In genomic region chr7:37571806-37572205, GRCh38 we compare ENCODE assay signal across 21 cellular contexts.
A peak's percentile ranks its signal among the peaks of the same experiment; 100 is the strongest.
DNase-seq lines count a peak whose midpoint lies in the region; ATAC-seq and TF ChIP-seq lines count a peak whose summit lies in the region.
"Had no signal": no experiment of that assay in that cellular context is flagged by ENCODE, and none has a peak within 500 bp of the region (broad histone marks: within the 10 kb centered on the region; RNA-seq: fewer than 3 reads in every experiment).

No MANE protein-coding gene starts in this region.

- peaks cover 21% of the 10 kb centered on the region for H3K27me3 Mint-ChIP-seq in activated T-cell treated with anti-CD3 and anti-CD28 coated beads, Interleukin-2, amount 50 U/mL, for 72 hours (ENCODE audit: low read depth)
- peaks cover 28% of the 10 kb centered on the region for H3K27me3 Mint-ChIP-seq in activated T-cell treated with anti-CD3 and anti-CD28 coated beads, Interleukin-2, amount 50 U/mL, for 4 hours (ENCODE audit: low read depth)
- H3K27me3 Mint-ChIP-seq in naive thymus-derived CD4-positive, alpha-beta T cell, result peaks cover 12 to 42% (median 33%) of the 10 kb centered on the region in 5 donors

- TF ChIP-seq CTCF in esophagus muscularis mucosa (IDR thresholded peaks at IDR 0.05), result no peak

- no peaks in the 10 kb centered on the region for H3K4me1 Mint-ChIP-seq in activated T-cell treated with anti-CD3 and anti-CD28 coated beads, Interleukin-2, amount 50 U/mL, for 72 hours (ENCODE audit: low read depth)
- H3K4me1 Mint-ChIP-seq in activated T-cell treated with anti-CD3 and anti-CD28 coated beads, Interleukin-2, amount 50 U/mL, for 4 hours (ENCODE audit: low read depth), result no peaks in the 10 kb centered on the region
- no peaks in the 10 kb centered on the region for H3K4me1 Mint-ChIP-seq in naive thymus-derived CD4-positive, alpha-beta T cell

- no peak for ATAC-seq in activated T-cell treated with anti-CD3 and anti-CD28 coated beads, Interleukin-2, amount 50 U/mL, for 72 hours (replicated peaks in 1 of 2)
- no peak for ATAC-seq in activated T-cell treated with anti-CD3 and anti-CD28 coated beads, Interleukin-2, amount 50 U/mL, for 4 hours
- no peak for ATAC-seq in naive thymus-derived CD4-positive, alpha-beta T cell
- ATAC-seq in HG03108 (IDR thresholded peaks at IDR 0.05; ENCODE audit: unreplicated experiment), result no peak
- ATAC-seq: A549, HCT116, K562 had no signal

- H3K4me3 ChIP-seq in esophagus muscularis mucosa, result no peak overlapping the region
- H3K4me3 ChIP-seq in naive thymus-derived CD4-positive, alpha-beta T cell (ENCODE audit: low read length), result no peak overlapping the region
- H3K4me3 ChIP-seq: A549, K562 had no signal

- no peaks in the 10 kb centered on the region for H3K9me3 Mint-ChIP-seq in activated T-cell treated with anti-CD3 and anti-CD28 coated beads, Interleukin-2, amount 50 U/mL, for 72 hours
- no peaks in the 10 kb centered on the region for H3K9me3 Mint-ChIP-seq in activated T-cell treated with anti-CD3 and anti-CD28 coated beads, Interleukin-2, amount 50 U/mL, for 4 hours
- peaks cover 0 to 2% (median 0%) of the 10 kb centered on the region in 11 donors for H3K9me3 Mint-ChIP-seq in naive thymus-derived CD4-positive, alpha-beta T cell
- H3K9me3 Mint-ChIP-seq: CD4-positive, alpha-beta T cell had no signal

- H3K9me3 ChIP-seq in esophagus muscularis mucosa, result no peaks in the 10 kb centered on the region
- no peaks in the 10 kb centered on the region for H3K9me3 ChIP-seq in naive thymus-derived CD4-positive, alpha-beta T cell (ENCODE audit: control insufficient read depth in 2 of 3, low read length in 3 of 3)
- H3K9me3 ChIP-seq: A549, Caco-2 had no signal

- H3K4me3 Mint-ChIP-seq in activated T-cell treated with anti-CD3 and anti-CD28 coated beads, Interleukin-2, amount 50 U/mL, for 72 hours, result no peak overlapping the region
- H3K4me3 Mint-ChIP-seq in activated T-cell treated with anti-CD3 and anti-CD28 coated beads, Interleukin-2, amount 50 U/mL, for 4 hours, result no peak overlapping the region
- no peak overlapping the region for H3K4me3 Mint-ChIP-seq in naive thymus-derived CD4-positive, alpha-beta T cell
- H3K4me3 Mint-ChIP-seq: CD4-positive, alpha-beta T cell; HFFc6 had no signal

- POLR2A ChIA-PET in naive thymus-derived CD4-positive, alpha-beta T cell (lab: Charles Lee), result no interaction called here

- no peak overlapping the region for H3K27ac ChIP-seq in esophagus muscularis mucosa (replicated peaks in 1 of 4)
- no peak overlapping the region for H3K27ac ChIP-seq in naive thymus-derived CD4-positive, alpha-beta T cell (ENCODE audit: low read depth, low read length)
- H3K27ac ChIP-seq: 22Rv1, A549, C4-2B, HL-60 had no signal

- 82% methylated on average over 3 of the region's 3 CpGs for WGBS in esophagus muscularis mucosa

- peaks cover 0 to 3% (median 0%) of the 10 kb centered on the region in 4 donors for H3K27me3 ChIP-seq in esophagus muscularis mucosa
- H3K27me3 ChIP-seq in naive thymus-derived CD4-positive, alpha-beta T cell (ENCODE audit: control insufficient read depth in 2 of 2, insufficient read depth in 2 of 2, low read length in 2 of 2), result no peaks in the 10 kb centered on the region

- TF ChIP-seq EP300 in esophagus muscularis mucosa (IDR thresholded peaks at IDR 0.05), result no peak

- intact Hi-C loops in esophagus muscularis mucosa (cut with DNase I), result no loop called here
- intact Hi-C loops in naive thymus-derived CD4-positive, alpha-beta T cell (cut with micrococcal nuclease), result no loop called here

- no peaks in the 10 kb centered on the region for H3K36me3 ChIP-seq in esophagus muscularis mucosa
- no peaks in the 10 kb centered on the region for H3K36me3 ChIP-seq in naive thymus-derived CD4-positive, alpha-beta T cell (ENCODE audit: control insufficient read depth in 2 of 3, insufficient read depth in 3 of 3, low read length in 3 of 3)

- peak overlapping the region; percentile 46 for H3K27ac Mint-ChIP-seq in activated T-cell treated with anti-CD3 and anti-CD28 coated beads, Interleukin-2, amount 50 U/mL, for 72 hours
- H3K27ac Mint-ChIP-seq in naive thymus-derived CD4-positive, alpha-beta T cell, result no peak overlapping the region
- H3K27ac Mint-ChIP-seq: CD4-positive, alpha-beta T cell; HFFc6 had no signal

- H3K4me1 ChIP-seq in esophagus muscularis mucosa, result no peaks in the 10 kb centered on the region
- H3K4me1 ChIP-seq in naive thymus-derived CD4-positive, alpha-beta T cell (ENCODE audit: control insufficient read depth in 2 of 2, insufficient read depth in 2 of 2, low read length in 2 of 2), result no peaks in the 10 kb centered on the region
- H3K4me1 ChIP-seq: A549, Caco-2 had no signal

- no peaks in the 10 kb centered on the region for H3K36me3 Mint-ChIP-seq in activated T-cell treated with anti-CD3 and anti-CD28 coated beads, Interleukin-2, amount 50 U/mL, for 72 hours (ENCODE audit: insufficient read depth in 2 of 2)
- H3K36me3 Mint-ChIP-seq in activated T-cell treated with anti-CD3 and anti-CD28 coated beads, Interleukin-2, amount 50 U/mL, for 4 hours (ENCODE audit: insufficient read depth), result no peaks in the 10 kb centered on the region
- H3K36me3 Mint-ChIP-seq in naive thymus-derived CD4-positive, alpha-beta T cell, result no peaks in the 10 kb centered on the region

- TF ChIP-seq POLR2A in esophagus muscularis mucosa (IDR thresholded peaks at IDR 0.05; ENCODE audit: low read depth), result no peak

- DNase-seq in activated T-cell treated with anti-CD3 and anti-CD28 coated beads, Interleukin-2, amount 50 U/mL, for 72 hours, result no peak
- DNase-seq in activated T-cell treated with anti-CD3 and anti-CD28 coated beads, Interleukin-2, amount 50 U/mL, for 4 hours, result no peak
- DNase-seq in esophagus muscularis mucosa (ENCODE audit: extremely low spot score) (peak; percentile 37), renal cortical epithelial cell (ENCODE audit: low read depth) (peak; percentile 80)
- DNase-seq in naive thymus-derived CD4-positive, alpha-beta T cell, result no peak
- no peak for DNase-seq in activated CD4-positive, alpha-beta T cell treated with anti-CD3 and anti-CD28 coated beads for 4 hours
- DNase-seq: AML-193; Caco-2; CD4-positive, alpha-beta T cell; DND-41; GOT3; H7; HFFc6; IMR-90 had no signal

- CTCF ChIA-PET in naive thymus-derived CD4-positive, alpha-beta T cell (lab: Charles Lee), result no interaction called here

Comparison
In these comparisons a context has a peak if more than half of its experiments do, and no peak if none do; other contexts are left out.
1. DNase-seq: peak in esophagus muscularis mucosa (single experiment) and renal cortical epithelial cell (single experiment); none in activated T-cell treated with anti-CD3 and anti-CD28 coated beads, Interleukin-2, amount 50 U/mL, for 72 hours (0 of 2), activated T-cell treated with anti-CD3 and anti-CD28 coated beads, Interleukin-2, amount 50 U/mL, for 4 hours (single experiment), naive thymus-derived CD4-positive, alpha-beta T cell (0 of 9) and activated CD4-positive, alpha-beta T cell treated with anti-CD3 and anti-CD28 coated beads for 4 hours (0 of 2).